Comparison of ENCODE assay signal across 15 cellular contexts in the genomic region with DNA sequence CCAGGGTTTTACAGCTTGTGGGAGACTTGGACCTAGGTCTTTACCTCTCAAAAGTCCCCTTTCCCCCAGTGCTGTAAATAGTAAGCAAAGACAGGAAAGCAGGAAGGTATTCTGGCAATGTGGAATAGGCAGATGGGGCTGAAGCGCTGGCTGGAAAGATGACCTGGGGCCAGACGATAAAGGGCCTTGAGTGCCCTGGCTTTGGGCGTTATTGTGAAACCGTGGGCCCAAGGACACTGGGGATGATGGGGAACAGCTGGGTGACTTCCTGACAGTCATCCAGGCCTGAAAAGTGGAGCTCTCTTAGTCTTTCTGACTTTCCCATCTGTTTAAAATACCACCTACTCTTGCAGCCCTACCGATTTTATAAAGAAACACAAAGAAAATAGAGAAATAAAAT.
"Had no signal": no experiment of that assay in that cellular context is flagged by ENCODE, and none has a peak within 500 bp of the region (broad histone marks: within the 10 kb centered on the region; RNA-seq: fewer than 3 reads in every experiment).

No MANE protein-coding gene starts in this region.

- H3K4me3 ChIP-seq: cardiac muscle cell, sigmoid colon, spleen had no signal

- H3K27ac ChIP-seq: cardiac muscle cell, epithelial cell of prostate, foreskin keratinocyte, sigmoid colon, spleen had no signal

- DNase-seq: activated CD4-positive, alpha-beta T cell treated with anti-CD3 and anti-CD28 coated beads, Interleukin-2, amount 50 U/mL, for 4 hours; activated naive CD4-positive, alpha-beta T cell treated with Interleukin-2 at 50 U/mL for 16 hours; amniotic stem cell; foreskin keratinocyte; mammary epithelial cell; naive B cell; sigmoid colon; spleen; stimulated activated CD4-positive, alpha-beta T cell treated with anti-CD3 and anti-CD28 coated beads, Interleukin-4, amount 100 ng/mL, for 4 hours; stimulated activated naive B cell treated with anti-CD40 and anti-IgM and Interleukin-4, amounts not matched to agents 10 μg/mL and 1 μg/mL and 100 μg/mL, for 72 hours; T-helper 17 cell had no signal

- H3K27me3 ChIP-seq: cardiac muscle cell, foreskin keratinocyte, sigmoid colon, spleen had no signal

- ATAC-seq: activated T-helper 17 cell treated with anti-CD3 and anti-CD28 coated beads, Interleukin-2, amount 50 U/mL, for 72 hours; foreskin keratinocyte; left lobe of liver; stimulated activated naive B cell treated with anti-CD40 and anti-IgM and Interleukin-4, amounts not matched to agents 10 μg/mL and 1 μg/mL and 100 μg/mL, for 72 hours; T-helper 17 cell had no signal

- H3K4me1 ChIP-seq: foreskin keratinocyte had no signal

- H3K9me3 ChIP-seq: sigmoid colon, spleen had no signal
